3 cellular contexts compared by ENCODE assay signal in the genomic region with DNA sequence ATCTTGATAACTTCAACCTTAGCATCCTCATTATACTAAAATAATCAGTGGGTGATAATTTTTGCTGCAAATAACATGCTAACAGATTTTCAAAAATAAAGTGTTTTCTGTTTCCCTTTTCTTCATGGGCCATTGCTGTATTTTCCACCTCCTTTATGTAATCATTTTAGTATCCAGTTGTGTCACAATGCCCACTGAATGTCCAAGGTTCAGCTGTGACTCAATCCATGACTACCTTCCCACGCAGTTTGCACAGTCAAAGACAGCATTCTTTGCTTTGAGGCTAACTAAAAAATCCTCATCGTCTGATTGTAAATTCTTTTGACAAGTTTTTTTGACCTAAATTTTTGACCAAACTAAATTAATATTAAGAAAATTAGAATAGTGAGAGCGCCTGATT.
TF ChIP-seq lines count a peak whose summit lies in the region.

No MANE protein-coding gene starts in this region.

TF ChIP-seq in GM12878, 131 proteins besides CTCF, POLR2A, EP300 and RAD21:
- TF ChIP-seq TCF3 (IDR thresholded peaks at IDR 0.05; ENCODE audit: borderline replicate concordance, insufficient read depth, low read depth, low read length): no peak
- TF ChIP-seq ATF7 (IDR thresholded peaks at IDR 0.05; ENCODE audit: low read depth): peak; percentile 38; the same call in 1 of the 2 replicates
- TF ChIP-seq IKZF2 (IDR thresholded peaks at IDR 0.05): peak in 1 of 2 experiments; percentile 34; a peak in 2 of 4 replicates
- TF ChIP-seq, protein P1, sequence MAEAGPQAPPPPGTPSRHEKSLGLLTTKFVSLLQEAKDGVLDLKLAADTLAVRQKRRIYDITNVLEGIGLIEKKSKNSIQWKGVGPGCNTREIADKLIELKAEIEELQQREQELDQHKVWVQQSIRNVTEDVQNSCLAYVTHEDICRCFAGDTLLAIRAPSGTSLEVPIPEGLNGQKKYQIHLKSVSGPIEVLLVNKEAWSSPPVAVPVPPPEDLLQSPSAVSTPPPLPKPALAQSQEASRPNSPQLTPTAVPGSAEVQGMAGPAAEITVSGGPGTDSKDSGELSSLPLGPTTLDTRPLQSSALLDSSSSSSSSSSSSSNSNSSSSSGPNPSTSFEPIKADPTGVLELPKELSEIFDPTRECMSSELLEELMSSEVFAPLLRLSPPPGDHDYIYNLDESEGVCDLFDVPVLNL (IDR thresholded peaks at IDR 0.05; ENCODE audit: low read depth, low read length): no peak
- TF ChIP-seq CBX5 (IDR thresholded peaks at IDR 0.05; ENCODE audit: low read depth): no peak
- peak; percentile 49; the same call in 1 of the 2 replicates for TF ChIP-seq IKZF1 (conservative IDR thresholded peaks at IDR 0.05)
- 0 out of 2 replicates have a peak, but pooled peaks have one; percentile 27 for TF ChIP-seq JUND (IDR thresholded peaks at IDR 0.05; ENCODE audit: low read depth, low read length)
- TF ChIP-seq DPF2 (IDR thresholded peaks at IDR 0.05): peak; percentile 86
- TF ChIP-seq BCL11A (IDR thresholded peaks at IDR 0.05; ENCODE audit: low read depth, low read length): 0 out of 2 replicates have a peak, but pooled peaks have one; percentile 11
- TF ChIP-seq IRF4 (IDR thresholded peaks at IDR 0.05; ENCODE audit: low read depth, low read length): peak; percentile 57; the same call in 1 of the 2 replicates
- no peak for TF ChIP-seq SRF (IDR thresholded peaks at IDR 0.05; ENCODE audit: low read depth in 2 of 2, low read length in 2 of 2)
- TF ChIP-seq NR2C2 (IDR thresholded peaks at IDR 0.05; ENCODE audit: borderline replicate concordance, control insufficient read depth, insufficient read length, low read depth): no peak
- TF ChIP-seq MTA2 (IDR thresholded peaks at IDR 0.05; ENCODE audit: low read depth): peak; percentile 43
TF ChIP-seq in GM12878: peak in this region for 8.

TF ChIP-seq in WTC11, 78 proteins besides CTCF, POLR2A, EP300 and RAD21:
- TF ChIP-seq CREM (CRISPR knock-in tag; IDR thresholded peaks at IDR 0.05): no peak
- no peak for TF ChIP-seq JUN (CRISPR knock-in tag; IDR thresholded peaks at IDR 0.05)
- TF ChIP-seq, protein P1 (CRISPR knock-in tag; IDR thresholded peaks at IDR 0.05; ENCODE audit: borderline replicate concordance, low read depth): no peak
- no peak for TF ChIP-seq ZNF121 (CRISPR knock-in tag; IDR thresholded peaks at IDR 0.05)
- no peak for TF ChIP-seq MXD4 (CRISPR knock-in tag; IDR thresholded peaks at IDR 0.05; ENCODE audit: borderline replicate concordance)
- TF ChIP-seq, protein P2, sequence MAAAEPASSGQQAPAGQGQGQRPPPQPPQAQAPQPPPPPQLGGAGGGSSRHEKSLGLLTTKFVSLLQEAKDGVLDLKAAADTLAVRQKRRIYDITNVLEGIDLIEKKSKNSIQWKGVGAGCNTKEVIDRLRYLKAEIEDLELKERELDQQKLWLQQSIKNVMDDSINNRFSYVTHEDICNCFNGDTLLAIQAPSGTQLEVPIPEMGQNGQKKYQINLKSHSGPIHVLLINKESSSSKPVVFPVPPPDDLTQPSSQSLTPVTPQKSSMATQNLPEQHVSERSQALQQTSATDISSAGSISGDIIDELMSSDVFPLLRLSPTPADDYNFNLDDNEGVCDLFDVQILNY (CRISPR knock-in tag; IDR thresholded peaks at IDR 0.05): no peak
- TF ChIP-seq ETV6 (CRISPR knock-in tag; IDR thresholded peaks at IDR 0.05): no peak
- TF ChIP-seq ESRRA (CRISPR knock-in tag; IDR thresholded peaks at IDR 0.05; ENCODE audit: borderline replicate concordance): no peak
TF ChIP-seq in WTC11: peak in this region for 0.

TF ChIP-seq in GM12891, 5 proteins besides CTCF, POLR2A, EP300 and RAD21:
- TF ChIP-seq POLR2AphosphoS5 (IDR thresholded peaks at IDR 0.05; ENCODE audit: low read depth, low read length): no peak
- TF ChIP-seq SPI1 (IDR thresholded peaks at IDR 0.05; ENCODE audit: low read depth, low read length): no peak
- no peak for TF ChIP-seq POU2F2 (IDR thresholded peaks at IDR 0.05; ENCODE audit: low read depth, low read length)
- TF ChIP-seq TAF1 (IDR thresholded peaks at IDR 0.05; ENCODE audit: low read depth, low read length): no peak
- TF ChIP-seq PAX5 (IDR thresholded peaks at IDR 0.05; ENCODE audit: insufficient read depth, low read length, severe bottlenecking): no peak
TF ChIP-seq in GM12891: peak in this region for 0.
